7 cellular contexts compared by ENCODE assay signal in the genomic region with DNA sequence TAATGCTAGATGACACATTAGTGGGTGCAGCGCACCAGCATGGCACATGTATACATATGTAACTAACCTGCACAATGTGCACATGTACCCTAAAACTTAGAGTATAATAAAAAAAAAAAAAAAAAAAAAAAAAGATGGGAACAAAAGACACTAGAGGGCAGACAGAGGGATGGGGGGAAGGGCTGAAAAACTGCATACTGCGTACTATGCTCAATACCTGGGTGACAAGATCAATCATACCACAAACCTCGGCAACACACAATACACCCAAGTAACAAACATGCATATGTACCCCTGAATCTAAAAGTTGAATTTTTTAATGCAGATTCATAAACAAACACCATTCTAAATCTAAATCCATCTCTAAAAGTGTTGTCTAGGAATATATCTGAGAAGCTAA. TPM values are rescaled to one million over a fixed set of nuclear protein-coding genes. Genes with fewer than 3 reads are reported as not detected.
DNase-seq lines count a peak whose midpoint lies in the region; ATAC-seq and TF ChIP-seq lines count a peak whose summit lies in the region.
"Not testable (repeated sequence)": the region's sequence is repeated elsewhere in the genome, so short reads cannot be mapped to it uniquely, and the experiment has no call there.
"Had no signal": no experiment of that assay in that cellular context is flagged by ENCODE, and none has a peak within 500 bp of the region (broad histone marks: within the 10 kb centered on the region; RNA-seq: fewer than 3 reads in every experiment).

No MANE protein-coding gene starts in this region.

- TF ChIP-seq RAD21 in IMR-90 (IDR thresholded peaks at IDR 0.05; ENCODE audit: low read length) = not testable (repeated sequence)

- dilution Hi-C loops in IMR-90 (cut with HindIII; ENCODE audit: low sequenced_read_pairs, unreplicated experiment) = not testable (repeated sequence)

- not testable (repeated sequence) for H2AFZ ChIP-seq in IMR-90 (replicated peaks; ENCODE audit: low read length, poor library complexity)

- H2AK5ac ChIP-seq in IMR-90 (ENCODE audit: low read depth, low read length) = not testable (repeated sequence)

- ATAC-seq in IMR-90 (ENCODE audit: low read depth) = not testable (repeated sequence)

- BruUV-seq in IMR-90 (replicated peaks; lab: Mats Ljungman, UMichigan) = not testable (repeated sequence)

- not testable (repeated sequence) for DNase-seq in HEK293T (ENCODE audit: extremely low spot score); IMR-90; chondrocyte (ENCODE audit: low spot score)
- peak; percentile 0 for DNase-seq in NCI-H748 (lab: John Stamatoyannopoulos, UW; ENCODE audit: unreplicated experiment)

- H3K14ac ChIP-seq in IMR-90 (replicated peaks; ENCODE audit: low read depth, low read length) = not testable (repeated sequence)

- H3K4me2 ChIP-seq in IMR-90 (ENCODE audit: low read depth, low read length) = not testable (repeated sequence)

- CTCF ChIA-PET in HEK293 (lab: Yijun Ruan, JAX) (interaction anchor here (1.1 to 1.8 kb wide), 3 partner anchors 9 to 77 kb away, joined by 5 to 8 read pairs (median 6); no protein-coding TSS in a partner anchor), HEK293T (lab: Yijun Ruan, JAX) (interaction anchor here (0.9 kb wide), 1 partner anchor 13 kb away, joined by 3 read pairs; no protein-coding TSS in a partner anchor), IMR-90 (lab: Yijun Ruan, JAX) (interaction anchor here (1.0 kb wide), 1 partner anchor 12 kb away, joined by 4 read pairs; no protein-coding TSS in a partner anchor)

- not testable (repeated sequence) for H2BK15ac ChIP-seq in IMR-90 (ENCODE audit: low read depth, low read length)

- H3K9me3 ChIP-seq in HEK293 (ENCODE audit: control insufficient read depth, insufficient read depth, low read depth, low read length); IMR-90 (ENCODE audit: control insufficient read depth, insufficient read depth, low read length): not testable (repeated sequence)

- H3K27me3 ChIP-seq in IMR-90 (ENCODE audit: control insufficient read depth, insufficient read depth, low read length) = not testable (repeated sequence)

- peaks cover 6 to 27% of the 10 kb centered on the region in 2 experiments; a peak in 3 of 4 replicates for H3K79me1 ChIP-seq in IMR-90 (ENCODE audit: low read depth in 1 of 2, low read length in 2 of 2)

- WGBS in IMR-90 (ENCODE audit: extremely low coverage in 2 of 2, insufficient read length in 1 of 2), 2 experiments = no CpG with 5 or more reads among the region's 3 CpGs

- not testable (repeated sequence) for H4K5ac ChIP-seq in IMR-90 (ENCODE audit: low read depth, low read length)

- H3K4me3 ChIP-seq in HEK293 (ENCODE audit: low read depth, low read length); IMR-90 (ENCODE audit: insufficient read depth, low read depth, low read length): not testable (repeated sequence)

- H4K91ac ChIP-seq in IMR-90 (ENCODE audit: insufficient read depth, low read depth, low read length) = not testable (repeated sequence)

- POLR2A ChIA-PET in HEK293 (lab: Yijun Ruan, JAX); HEK293T (lab: Yijun Ruan, JAX); IMR-90 (lab: Charles Lee; ENCODE audit: unreplicated experiment): not testable (repeated sequence)

- H3K4me1 ChIP-seq in HEK293 (ENCODE audit: control insufficient read depth, insufficient read depth, low read length); IMR-90 (ENCODE audit: control insufficient read depth, insufficient read depth, low read length): not testable (repeated sequence)

- not testable (repeated sequence) for H3K18ac ChIP-seq in IMR-90 (ENCODE audit: low read depth, low read length)

- H2BK120ac ChIP-seq in IMR-90 (ENCODE audit: low read depth, low read length) = not testable (repeated sequence)

- not testable (repeated sequence) for H3K9me1 ChIP-seq in IMR-90 (ENCODE audit: insufficient read depth, low read length)

- intact Hi-C loops in IMR-90 (cut with micrococcal nuclease) = not testable (repeated sequence)

- peaks cover 17% of the 10 kb centered on the region for H4K20me1 ChIP-seq in IMR-90 (ENCODE audit: insufficient read depth, low read length)

- H3K23ac ChIP-seq in IMR-90 (ENCODE audit: low read depth, low read length) = not testable (repeated sequence)

- not testable (repeated sequence) for H3K27me3 Mint-ChIP-seq in chondrocyte (ENCODE audit: low read depth)

- not testable (repeated sequence) for H3K9me3 Mint-ChIP-seq in chondrocyte (ENCODE audit: low read depth)

- in situ Hi-C loops in IMR-90 (cut with MboI; ENCODE audit: low sequenced_read_pairs) = not testable (repeated sequence)

- not testable (repeated sequence) for H2AK9ac ChIP-seq in IMR-90 (replicated peaks; ENCODE audit: low read depth, low read length, poor library complexity)

- H2BK20ac ChIP-seq in IMR-90 (ENCODE audit: low read depth, low read length) = 0 out of 2 replicates have a peak overlapping the region, but pooled peaks have one; percentile 35

- H3K27ac ChIP-seq in HEK293 (ENCODE audit: extremely low read depth, low read depth, low read length); IMR-90 (ENCODE audit: insufficient read depth, low read length): not testable (repeated sequence)

- TF ChIP-seq CTCF in HEK293 (tag by site-specific recombination; IDR thresholded peaks at IDR 0.05); IMR-90 (conservative IDR thresholded peaks at IDR 0.05; ENCODE audit: low read depth, low read length): not testable (repeated sequence)
- TF ChIP-seq CTCF in chondrocyte (IDR thresholded peaks at IDR 0.05) = peak; percentile 12

- not testable (repeated sequence) for H3K27ac Mint-ChIP-seq in chondrocyte (ENCODE audit: unreplicated experiment)

- not testable (repeated sequence) for H4K8ac ChIP-seq in IMR-90 (ENCODE audit: low read depth in 2 of 2, low read length in 2 of 2)

- H3K4me1 Mint-ChIP-seq in chondrocyte (ENCODE audit: low read depth) = peaks cover 25% of the 10 kb centered on the region

- TF ChIP-seq POLR2A in IMR-90 (IDR thresholded peaks at IDR 0.05; ENCODE audit: low read depth, low read length) = not testable (repeated sequence)

- H3K36me3 ChIP-seq in HEK293 (ENCODE audit: control insufficient read depth in 2 of 2, insufficient read depth in 1 of 2, low read length in 2 of 2); IMR-90 (ENCODE audit: control insufficient read depth, insufficient read depth, low read length): not testable (repeated sequence)

- 0 out of 2 replicates have a peak overlapping the region, but pooled peaks have one; percentile 50 for H3K4ac ChIP-seq in IMR-90 (ENCODE audit: low read depth, low read length)

- not testable (repeated sequence) for H2BK5ac ChIP-seq in IMR-90 (ENCODE audit: low read depth, low read length, poor library complexity, severe bottlenecking)

- not testable (repeated sequence) for H3K9ac ChIP-seq in IMR-90 (ENCODE audit: low read depth, low read length)

- not testable (repeated sequence) for H3K4me3 Mint-ChIP-seq in chondrocyte (ENCODE audit: unreplicated experiment)

- H3K36me3 Mint-ChIP-seq in chondrocyte (ENCODE audit: low read depth) = not testable (repeated sequence)

- not testable (repeated sequence) for H3K56ac ChIP-seq in IMR-90 (ENCODE audit: extremely low read depth, insufficient read depth, low read length)

TF ChIP-seq in HEK293, 187 proteins besides CTCF, POLR2A, EP300 and RAD21:
- TF ChIP-seq, protein P1, sequence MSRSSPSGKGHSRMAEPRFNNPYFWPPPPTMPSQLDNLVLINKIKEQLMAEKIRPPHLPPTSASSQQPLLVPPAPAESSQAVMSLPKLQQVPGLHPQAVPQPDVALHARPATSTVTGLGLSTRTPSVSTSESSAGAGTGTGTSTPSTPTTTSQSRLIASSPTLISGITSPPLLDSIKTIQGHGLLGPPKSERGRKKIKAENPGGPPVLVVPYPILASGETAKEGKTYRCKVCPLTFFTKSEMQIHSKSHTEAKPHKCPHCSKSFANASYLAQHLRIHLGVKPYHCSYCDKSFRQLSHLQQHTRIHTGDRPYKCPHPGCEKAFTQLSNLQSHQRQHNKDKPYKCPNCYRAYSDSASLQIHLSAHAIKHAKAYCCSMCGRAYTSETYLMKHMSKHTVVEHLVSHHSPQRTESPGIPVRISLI (tag by site-specific recombination; IDR thresholded peaks at IDR 0.05) = peak; percentile 66; the same call in 1 of the 2 replicates

TF ChIP-seq in HEK293T, 16 proteins besides CTCF, POLR2A, EP300 and RAD21:
- peak; percentile 64; the same call in 1 of the 2 replicates for TF ChIP-seq ZNF384 (IDR thresholded peaks at IDR 0.05)

RNA-seq across cellular contexts. Expression of gene UACA, which starts 28.3 kb away (rescaled TPM):
- total RNA-seq in IMR-90 (2012; rRNA removed) (505 and 507 TPM in 2 replicates), chondrocyte (171 to 275 TPM (median 249 TPM) in 3 replicates)
- polyA plus RNA-seq in IMR-90 (2012; rRNA removed) = 127 and 156 TPM in 2 replicates
- polyA plus RNA-seq in IMR-90 (2012; cell fraction: cytosol; rRNA removed) = 34.2 and 47.8 TPM in 2 replicates
- 121 and 277 TPM in 2 replicates for polyA plus RNA-seq in IMR-90 (2012; cell fraction: nucleus; rRNA removed; ENCODE audit: low replicate concordance)
- total RNA-seq: CD4-positive, CD25-positive, alpha-beta regulatory T cell had no signal
- polyA plus RNA-seq: CD8-positive, alpha-beta memory T cell had no signal
